In the genomic region with DNA sequence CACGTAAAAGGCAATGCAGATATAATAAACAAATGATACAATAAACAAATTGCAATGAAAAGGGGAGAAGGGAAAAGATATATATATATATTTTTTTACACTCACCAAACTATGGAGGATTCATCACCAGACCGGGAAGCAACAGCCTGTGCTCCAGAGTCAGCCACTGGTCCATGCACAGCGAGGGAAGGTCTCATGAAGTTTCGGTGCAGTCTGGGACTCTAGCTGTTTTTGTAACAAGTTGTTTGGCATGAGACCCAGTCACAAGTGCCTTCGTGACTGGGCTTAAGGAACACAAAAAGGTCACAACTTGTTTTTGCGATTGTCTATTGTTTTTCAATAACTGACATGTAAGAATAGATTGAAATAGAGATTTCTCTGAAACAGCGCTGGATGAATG, we compare ENCODE assay signal across 1 cellular context. TPM values are rescaled to one million over a fixed set of nuclear protein-coding genes. Genes with fewer than 3 reads are reported as not detected.
"Had no signal": no experiment of that assay in that cellular context is flagged by ENCODE, and none has a peak within 500 bp of the region (broad histone marks: within the 10 kb centered on the region; RNA-seq: fewer than 3 reads in every experiment).

No MANE protein-coding gene starts in this region.

RNA-seq across cellular contexts. Expression of gene LIMS3, which starts 4.8 kb away (rescaled TPM):
- total RNA-seq: renal cortical epithelial cell had no signal
